In genomic region chr19:13887529-13887928, GRCh38 we compare ENCODE assay signal across 1 cellular context.
TF ChIP-seq lines count a peak whose summit lies in the region.

No MANE protein-coding gene starts in this region.

TF ChIP-seq in HepG2, 621 proteins besides CTCF, POLR2A, EP300 and RAD21:
- TF ChIP-seq TGIF2 (CRISPR knock-in tag; IDR thresholded peaks at IDR 0.05) = no peak
- no peak for TF ChIP-seq ZNF510 (CRISPR knock-in tag; IDR thresholded peaks at IDR 0.05; ENCODE audit: low read depth)
- no peak for TF ChIP-seq DMAP1 (CRISPR knock-in tag; IDR thresholded peaks at IDR 0.05)
- no peak for TF ChIP-seq ZNF17 (CRISPR knock-in tag; IDR thresholded peaks at IDR 0.05)
- no peak for TF ChIP-seq KMT2A (CRISPR knock-in tag; IDR thresholded peaks at IDR 0.05)
- TF ChIP-seq, protein P1, sequence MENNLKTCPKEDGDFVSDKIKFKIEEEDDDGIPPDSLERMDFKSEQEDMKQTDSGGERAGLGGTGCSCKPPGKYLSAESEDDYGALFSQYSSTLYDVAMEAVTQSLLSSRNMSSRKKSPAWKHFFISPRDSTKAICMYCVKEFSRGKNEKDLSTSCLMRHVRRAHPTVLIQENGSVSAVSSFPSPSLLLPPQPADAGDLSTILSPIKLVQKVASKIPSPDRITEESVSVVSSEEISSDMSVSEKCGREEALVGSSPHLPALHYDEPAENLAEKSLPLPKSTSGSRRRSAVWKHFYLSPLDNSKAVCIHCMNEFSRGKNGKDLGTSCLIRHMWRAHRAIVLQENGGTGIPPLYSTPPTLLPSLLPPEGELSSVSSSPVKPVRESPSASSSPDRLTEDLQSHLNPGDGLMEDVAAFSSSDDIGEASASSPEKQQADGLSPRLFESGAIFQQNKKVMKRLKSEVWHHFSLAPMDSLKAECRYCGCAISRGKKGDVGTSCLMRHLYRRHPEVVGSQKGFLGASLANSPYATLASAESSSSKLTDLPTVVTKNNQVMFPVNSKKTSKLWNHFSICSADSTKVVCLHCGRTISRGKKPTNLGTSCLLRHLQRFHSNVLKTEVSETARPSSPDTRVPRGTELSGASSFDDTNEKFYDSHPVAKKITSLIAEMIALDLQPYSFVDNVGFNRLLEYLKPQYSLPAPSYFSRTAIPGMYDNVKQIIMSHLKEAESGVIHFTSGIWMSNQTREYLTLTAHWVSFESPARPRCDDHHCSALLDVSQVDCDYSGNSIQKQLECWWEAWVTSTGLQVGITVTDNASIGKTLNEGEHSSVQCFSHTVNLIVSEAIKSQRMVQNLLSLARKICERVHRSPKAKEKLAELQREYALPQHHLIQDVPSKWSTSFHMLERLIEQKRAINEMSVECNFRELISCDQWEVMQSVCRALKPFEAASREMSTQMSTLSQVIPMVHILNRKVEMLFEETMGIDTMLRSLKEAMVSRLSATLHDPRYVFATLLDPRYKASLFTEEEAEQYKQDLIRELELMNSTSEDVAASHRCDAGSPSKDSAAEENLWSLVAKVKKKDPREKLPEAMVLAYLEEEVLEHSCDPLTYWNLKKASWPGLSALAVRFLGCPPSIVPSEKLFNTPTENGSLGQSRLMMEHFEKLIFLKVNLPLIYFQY (CRISPR knock-in tag; IDR thresholded peaks at IDR 0.05; ENCODE audit: borderline replicate concordance) = no peak
- TF ChIP-seq, protein P2, sequence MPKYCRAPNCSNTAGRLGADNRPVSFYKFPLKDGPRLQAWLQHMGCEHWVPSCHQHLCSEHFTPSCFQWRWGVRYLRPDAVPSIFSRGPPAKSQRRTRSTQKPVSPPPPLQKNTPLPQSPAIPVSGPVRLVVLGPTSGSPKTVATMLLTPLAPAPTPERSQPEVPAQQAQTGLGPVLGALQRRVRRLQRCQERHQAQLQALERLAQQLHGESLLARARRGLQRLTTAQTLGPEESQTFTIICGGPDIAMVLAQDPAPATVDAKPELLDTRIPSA (CRISPR knock-in tag; IDR thresholded peaks at IDR 0.05; ENCODE audit: borderline replicate concordance) = no peak
- no peak for TF ChIP-seq SMAD1 (CRISPR knock-in tag; IDR thresholded peaks at IDR 0.05; ENCODE audit: borderline replicate concordance, low read depth)
- TF ChIP-seq GPBP1L1 (CRISPR knock-in tag; IDR thresholded peaks at IDR 0.05) = no peak
- no peak for TF ChIP-seq AGO1 (IDR thresholded peaks at IDR 0.05; ENCODE audit: low read depth, low read length, poor library complexity, severe bottlenecking)
- no peak for TF ChIP-seq ZBTB38 (CRISPR knock-in tag; IDR thresholded peaks at IDR 0.05)
- no peak for TF ChIP-seq ZNF773 (CRISPR knock-in tag; IDR thresholded peaks at IDR 0.05; ENCODE audit: borderline replicate concordance)
- no peak for TF ChIP-seq HNRNPUL1 (IDR thresholded peaks at IDR 0.05; ENCODE audit: low read depth, low read length)
- no peak for TF ChIP-seq MLX (CRISPR knock-in tag; IDR thresholded peaks at IDR 0.05)
- no peak for TF ChIP-seq NCOA1 (CRISPR knock-in tag; IDR thresholded peaks at IDR 0.05)
- no peak for TF ChIP-seq MATR3 (CRISPR knock-in tag; IDR thresholded peaks at IDR 0.05)
- TF ChIP-seq ZNF256 (CRISPR knock-in tag; conservative IDR thresholded peaks at IDR 0.05) = no peak
